ENCODE assay signal across 15 cellular contexts in the genomic region with DNA sequence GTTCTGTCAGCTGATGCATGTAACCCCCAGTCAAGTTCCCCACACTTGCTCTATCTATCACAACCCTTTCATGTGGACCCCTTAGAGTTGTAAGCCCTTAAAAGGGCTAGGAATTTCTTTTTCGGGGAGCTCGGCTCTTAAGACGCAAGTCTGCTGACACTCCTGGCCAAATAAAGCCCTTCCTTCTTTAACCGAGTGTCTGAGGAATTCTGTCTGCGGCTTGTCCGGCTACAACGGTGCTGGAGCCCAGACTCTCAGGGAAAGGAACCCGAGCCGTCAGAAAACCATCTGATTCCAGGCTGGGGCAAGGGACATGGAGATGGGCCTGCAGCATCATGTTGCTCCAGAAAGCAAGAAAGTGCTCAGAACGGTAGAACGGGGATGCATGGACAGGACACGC. TPM values are rescaled to one million over a fixed set of nuclear protein-coding genes. Genes with fewer than 3 reads are reported as not detected.
A peak's percentile ranks its signal among the peaks of the same experiment; 100 is the strongest.
DNase-seq lines count a peak whose midpoint lies in the region; ATAC-seq, FAIRE-seq and TF ChIP-seq lines count a peak whose summit lies in the region.
"Had no signal": no experiment of that assay in that cellular context is flagged by ENCODE, and none has a peak within 500 bp of the region (broad histone marks: within the 10 kb centered on the region; RNA-seq: fewer than 3 reads in every experiment).

No MANE protein-coding gene starts in this region.

- 78 to 84% methylated on average over 12 of the region's 12 CpGs for WGBS in sigmoid colon, 2 donors
- WGBS in aorta, 2 donors: 26 to 31% methylated on average over 12 of the region's 12 CpGs

- no peak overlapping the region for H3K27ac ChIP-seq in CD4-positive, CD25-positive, alpha-beta regulatory T cell (ENCODE audit: insufficient read depth, low read length, poor library complexity, severe bottlenecking)
- peak overlapping the region; percentile 80; the same call in 1 of the 2 replicates for H3K27ac ChIP-seq in Karpas-422 (ENCODE audit: low read length)
- peak overlapping the region; percentile 3 to 92 (median 77) for H3K27ac ChIP-seq in sigmoid colon
- H3K27ac ChIP-seq in ascending aorta: no peak overlapping the region
- H3K27ac ChIP-seq in kidney (ENCODE audit: low read depth in 2 of 2, low read length in 2 of 2): no peak overlapping the region
- H3K27ac ChIP-seq in aorta (ENCODE audit: low read depth in 1 of 2, low read length in 2 of 2): no peak overlapping the region

- peaks cover 38% of the 10 kb centered on the region for H3K4me1 ChIP-seq in CD4-positive, CD25-positive, alpha-beta regulatory T cell (ENCODE audit: control insufficient read depth, insufficient read depth, low read length, poor library complexity, severe bottlenecking)
- H3K4me1 ChIP-seq in Karpas-422 (ENCODE audit: low read length) (peaks cover 60% of the 10 kb centered on the region), sigmoid colon (peaks cover 0 to 65% (median 50%) of the 10 kb centered on the region in 4 donors), ascending aorta (peaks cover 0 to 13% of the 10 kb centered on the region in 2 donors), kidney (ENCODE audit: control insufficient read depth in 1 of 2, insufficient read depth in 1 of 2, low read depth in 1 of 2, low read length in 2 of 2) (peaks cover 17 to 22% of the 10 kb centered on the region in 2 donors), aorta (ENCODE audit: control insufficient read depth in 1 of 2, insufficient read depth in 2 of 2, low read length in 2 of 2) (no peaks in the 10 kb centered on the region)

- H3K79me2 ChIP-seq in Karpas-422 (ENCODE audit: low read length): peaks cover 18% of the 10 kb centered on the region

- H3K36me3 Mint-ChIP-seq in CD4-positive, CD25-positive, alpha-beta regulatory T cell: peaks cover 22% of the 10 kb centered on the region
- H3K36me3 Mint-ChIP-seq in dendritic cell treated with granulocyte-macrophage colony-stimulating factor and Interleukin-4, amounts not matched to agents 40 ng/mL and 50 ng/mL, for 4 days (ENCODE audit: low read depth): peaks cover 93% of the 10 kb centered on the region

- peak in 1 of 4 donors; percentile 34 for TF ChIP-seq EP300 in sigmoid colon (IDR thresholded peaks at IDR 0.05)

- H3K9me3 Mint-ChIP-seq in CD4-positive, CD25-positive, alpha-beta regulatory T cell: no peaks in the 10 kb centered on the region
- H3K9me3 Mint-ChIP-seq in dendritic cell treated with granulocyte-macrophage colony-stimulating factor and Interleukin-4, amounts not matched to agents 40 ng/mL and 50 ng/mL, for 4 days: no peaks in the 10 kb centered on the region
- H3K9me3 Mint-ChIP-seq: activated T-cell treated with anti-CD3 and anti-CD28 coated beads, Interleukin-2, amount 50 U/mL, for 4 hours had no signal

- intact Hi-C loops in dendritic cell treated with granulocyte-macrophage colony-stimulating factor and Interleukin-4, amounts not matched to agents 40 ng/mL and 50 ng/mL, for 4 days (cut with micrococcal nuclease): loop anchor here (5.0 kb wide), 1 partner anchor 36 kb away; a partner anchor contains a TSS
- intact Hi-C loops in sigmoid colon (cut with DNase I) (no loop called here), ascending aorta (cut with DNase I) (no loop called here), kidney (cut with DNase I) (no loop called here), aorta (cut with DNase I) (no loop called here)

- TF ChIP-seq POLR2A in sigmoid colon (IDR thresholded peaks at IDR 0.05): no peak

- no peaks in the 10 kb centered on the region for H3K27me3 Mint-ChIP-seq in CD4-positive, CD25-positive, alpha-beta regulatory T cell
- no peaks in the 10 kb centered on the region for H3K27me3 Mint-ChIP-seq in dendritic cell treated with granulocyte-macrophage colony-stimulating factor and Interleukin-4, amounts not matched to agents 40 ng/mL and 50 ng/mL, for 4 days

- no peak overlapping the region for H2AFZ ChIP-seq in Karpas-422 (ENCODE audit: low read length)

- H3K4me3 ChIP-seq in CD4-positive, CD25-positive, alpha-beta regulatory T cell (ENCODE audit: low read depth, low read length): no peak overlapping the region
- H3K4me3 ChIP-seq in Karpas-422 (ENCODE audit: low read length) (no peak overlapping the region), sigmoid colon (peak overlapping the region in 3 of 4 donors; percentile 25 to 44 (median 27)), ascending aorta (peak overlapping the region in 1 of 2 donors; percentile 12), kidney (ENCODE audit: low read length in 2 of 2) (no peak overlapping the region), aorta (ENCODE audit: low read length in 2 of 2) (no peak overlapping the region)
- H3K4me3 ChIP-seq: body of pancreas, SK-N-MC had no signal

- no peaks in the 10 kb centered on the region; the same call in 1 of the 2 replicates for H4K20me1 ChIP-seq in Karpas-422 (ENCODE audit: insufficient read depth, low read depth, low read length)

- FAIRE-seq in kidney (lab: Jason Lieb, UNC): no peak
- FAIRE-seq: G401.6 had no signal

- H3K9ac ChIP-seq in Karpas-422 (ENCODE audit: low read length) (peak overlapping the region; percentile 45), kidney (ENCODE audit: low read length in 2 of 2) (no peak overlapping the region)

- ATAC-seq in CD4-positive, CD25-positive, alpha-beta regulatory T cell (ENCODE audit: low read depth in 2 of 2): no peak
- no peak for ATAC-seq in aorta (ENCODE audit: low FRiP score)
- ATAC-seq: activated T-cell treated with anti-CD3 and anti-CD28 coated beads, Interleukin-2, amount 50 U/mL, for 4 hours; body of pancreas had no signal

- no peaks in the 10 kb centered on the region for H3K9me3 ChIP-seq in CD4-positive, CD25-positive, alpha-beta regulatory T cell (ENCODE audit: control insufficient read depth in 2 of 2, low read length in 2 of 2)
- H3K9me3 ChIP-seq in Karpas-422 (ENCODE audit: low read length): no peaks in the 10 kb centered on the region
- H3K9me3 ChIP-seq in sigmoid colon: no peaks in the 10 kb centered on the region
- H3K9me3 ChIP-seq in ascending aorta: no peaks in the 10 kb centered on the region
- no peaks in the 10 kb centered on the region for H3K9me3 ChIP-seq in kidney (ENCODE audit: control insufficient read depth in 1 of 2, low read length in 2 of 2)
- no peaks in the 10 kb centered on the region for H3K9me3 ChIP-seq in aorta (ENCODE audit: control insufficient read depth, low read length)
- H3K9me3 ChIP-seq: body of pancreas had no signal

- no peaks in the 10 kb centered on the region for H3K27me3 ChIP-seq in CD4-positive, CD25-positive, alpha-beta regulatory T cell (ENCODE audit: control insufficient read depth, insufficient read depth, low read length)
- H3K27me3 ChIP-seq in Karpas-422 (ENCODE audit: low read length) (no peaks in the 10 kb centered on the region), sigmoid colon (no peaks in the 10 kb centered on the region), ascending aorta (no peaks in the 10 kb centered on the region), aorta (ENCODE audit: control insufficient read depth in 1 of 2, insufficient read depth in 2 of 2, low read length in 1 of 2) (no peaks in the 10 kb centered on the region)
- H3K27me3 ChIP-seq: body of pancreas had no signal

- peak overlapping the region in 3 of 4 donors; percentile 35 to 76 (median 56) for H3K4me3 Mint-ChIP-seq in CD4-positive, CD25-positive, alpha-beta regulatory T cell
- peak overlapping the region; percentile 52 for H3K4me3 Mint-ChIP-seq in dendritic cell treated with granulocyte-macrophage colony-stimulating factor and Interleukin-4, amounts not matched to agents 40 ng/mL and 50 ng/mL, for 4 days
- H3K4me3 Mint-ChIP-seq: activated T-cell treated with anti-CD3 and anti-CD28 coated beads, Interleukin-2, amount 50 U/mL, for 4 hours had no signal

- H3K9me2 ChIP-seq in Karpas-422 (replicated peaks; ENCODE audit: insufficient read depth, low read length): no peaks in the 10 kb centered on the region

- TF ChIP-seq CTCF in sigmoid colon (IDR thresholded peaks at IDR 0.05): no peak
- no peak for TF ChIP-seq CTCF in ascending aorta (IDR thresholded peaks at IDR 0.05)
- no peak for TF ChIP-seq CTCF in kidney (IDR thresholded peaks at IDR 0.05; ENCODE audit: borderline replicate concordance, extremely low read depth, insufficient read depth)

- H3K4me1 Mint-ChIP-seq in CD4-positive, CD25-positive, alpha-beta regulatory T cell: peaks cover 9 to 68% (median 23%) of the 10 kb centered on the region in 4 donors
- peaks cover 97% of the 10 kb centered on the region for H3K4me1 Mint-ChIP-seq in dendritic cell treated with granulocyte-macrophage colony-stimulating factor and Interleukin-4, amounts not matched to agents 40 ng/mL and 50 ng/mL, for 4 days (ENCODE audit: low read depth)

- no peak for DNase-seq in CD4-positive, CD25-positive, alpha-beta regulatory T cell
- DNase-seq in Karpas-422 (no peak), sigmoid colon (no peak), ascending aorta (ENCODE audit: low spot score in 2 of 2) (no peak), kidney (no peak), aorta (no peak)
- DNase-seq: activated T-cell treated with anti-CD3 and anti-CD28 coated beads, Interleukin-2, amount 50 U/mL, for 4 hours; mammary epithelial cell; NCI-H187; NCI-H510A; nucleus accumbens had no signal

- peak overlapping the region; percentile 39 for H3K4me2 ChIP-seq in Karpas-422 (ENCODE audit: low read depth, low read length, poor library complexity, severe bottlenecking)

- peak overlapping the region in 2 of 3 donors; percentile 36 to 82 for H3K27ac Mint-ChIP-seq in CD4-positive, CD25-positive, alpha-beta regulatory T cell
- H3K27ac Mint-ChIP-seq in dendritic cell treated with granulocyte-macrophage colony-stimulating factor and Interleukin-4, amounts not matched to agents 40 ng/mL and 50 ng/mL, for 4 days: peak overlapping the region; percentile 79

- peaks cover 54% of the 10 kb centered on the region for H3K36me3 ChIP-seq in CD4-positive, CD25-positive, alpha-beta regulatory T cell (ENCODE audit: control insufficient read depth, insufficient read depth, low read length)
- H3K36me3 ChIP-seq in Karpas-422 (ENCODE audit: insufficient read depth, low read length): peaks cover 19% of the 10 kb centered on the region
- H3K36me3 ChIP-seq in sigmoid colon: no peaks in the 10 kb centered on the region
- no peaks in the 10 kb centered on the region for H3K36me3 ChIP-seq in ascending aorta
- H3K36me3 ChIP-seq in kidney (ENCODE audit: control insufficient read depth in 1 of 2, insufficient read depth in 2 of 2, low read length in 2 of 2): no peaks in the 10 kb centered on the region
- no peaks in the 10 kb centered on the region for H3K36me3 ChIP-seq in aorta (ENCODE audit: control insufficient read depth in 1 of 2, insufficient read depth in 2 of 2, low read length in 1 of 2)

RNA-seq across cellular contexts. Expression of a gene that starts 12.2 kb away (rescaled TPM):
- 411 TPM for total RNA-seq in CD4-positive, CD25-positive, alpha-beta regulatory T cell
- 100 to 1,000 TPM; 415 to 519 (median 446) TPM for polyA plus RNA-seq in CD4-positive, CD25-positive, alpha-beta regulatory T cell
- 252 and 484 TPM in 2 replicates for total RNA-seq in Karpas-422 (2014; rRNA removed; shearing (Covaris generic); ENCODE audit: low replicate concordance)
- total RNA-seq in sigmoid colon (10 to 100 TPM; 14.7 to 82.0 (median 48.5) TPM), ascending aorta (65.5 TPM), kidney (111 TPM), aorta (100 to 1,000 TPM in 1 of 2 donors, 10 to 100 TPM in 1; 65.5 to 110 TPM)
- polyA plus RNA-seq in sigmoid colon (100 to 1,000 TPM in 1 of 3 donors, 10 to 100 TPM in 2; 21.0 to 103 (median 60.5) TPM), kidney (ENCODE audit: insufficient read depth, low read depth, low replicate concordance) (9.5 TPM), aorta (10 to 100 TPM in 1 of 2 donors, 1 to 10 TPM in 1; 6.7 to 48.5 TPM)

RNA-seq across cellular contexts. Expression of a gene that starts 31.3 kb away (rescaled TPM):
- total RNA-seq in CD4-positive, CD25-positive, alpha-beta regulatory T cell: 21.8 TPM
- polyA plus RNA-seq in CD4-positive, CD25-positive, alpha-beta regulatory T cell: 10 to 100 TPM in 3 of 4 donors, 1 to 10 TPM in 1; 7.6 to 12.0 (median 10.0) TPM
- total RNA-seq in Karpas-422 (2014; rRNA removed; shearing (Covaris generic); ENCODE audit: low replicate concordance): 12.2 and 48.7 TPM in 2 replicates
- total RNA-seq in sigmoid colon: 10 to 100 TPM; 18.3 to 38.8 (median 22.0) TPM
- 10 to 100 TPM in 2 of 3 donors, 1 to 10 TPM in 1; 9.7 to 31.9 (median 15.0) TPM for polyA plus RNA-seq in sigmoid colon
- 0.75 TPM for total RNA-seq in ascending aorta
- total RNA-seq in kidney: 27.1 TPM
- polyA plus RNA-seq in kidney (ENCODE audit: insufficient read depth, low read depth, low replicate concordance): 35.1 TPM
- 10 to 100 TPM; 21.5 to 29.6 TPM for total RNA-seq in aorta
- 10 to 100 TPM; 17.3 to 19.2 TPM for polyA plus RNA-seq in aorta

RNA-seq across cellular contexts. Expression of a gene that starts 35.0 kb away (rescaled TPM):
- 98.3 TPM for total RNA-seq in CD4-positive, CD25-positive, alpha-beta regulatory T cell
- 100 to 1,000 TPM in 1 of 4 donors, 10 to 100 TPM in 3; 78.5 to 100 (median 95.1) TPM for polyA plus RNA-seq in CD4-positive, CD25-positive, alpha-beta regulatory T cell
- total RNA-seq in Karpas-422 (2014; rRNA removed; shearing (Covaris generic); ENCODE audit: low replicate concordance): 37.8 and 44.7 TPM in 2 replicates
- total RNA-seq in sigmoid colon (100 to 1,000 TPM; 158 to 208 (median 188) TPM), ascending aorta (468 TPM), kidney (378 TPM), aorta (100 to 1,000 TPM; 268 to 271 TPM)
- polyA plus RNA-seq in sigmoid colon (100 to 1,000 TPM in 1 of 3 donors, 10 to 100 TPM in 2; 49.7 to 146 (median 59.5) TPM), kidney (ENCODE audit: insufficient read depth, low read depth, low replicate concordance) (187 TPM), aorta (100 to 1,000 TPM; 103 to 191 TPM)

Comparison
In these comparisons a context has a peak if more than half of its experiments do, and no peak if none do; other contexts are left out.
1. H3K27ac ChIP-seq: peak in Karpas-422 (single experiment) and sigmoid colon (4 of 4); none in CD4-positive, CD25-positive, alpha-beta regulatory T cell (single experiment), ascending aorta (0 of 2), kidney (0 of 2) and aorta (0 of 2).
2. H3K4me3 ChIP-seq: peak in sigmoid colon (3 of 4); none in CD4-positive, CD25-positive, alpha-beta regulatory T cell (single experiment), Karpas-422 (single experiment), kidney (0 of 2) and aorta (0 of 2).